Comparison of ENCODE assay signal across 1 cellular context in genomic region chrX:13488706-13489105, GRCh38.
TF ChIP-seq lines count a peak whose summit lies in the region.

No MANE protein-coding gene starts in this region.

TF ChIP-seq in GM23338, 12 proteins besides CTCF, POLR2A, EP300 and RAD21 (continued from another document):
- TF ChIP-seq ZNF462 (CRISPR knock-in tag; IDR thresholded peaks at IDR 0.05) (no peak), STAT1 (IDR thresholded peaks at IDR 0.05; ENCODE audit: unreplicated experiment) (no peak), REST (IDR thresholded peaks at IDR 0.05; ENCODE audit: unreplicated experiment) (no peak), EZH2phosphoT487 (IDR thresholded peaks at IDR 0.05; ENCODE audit: unreplicated experiment) (no peak), POLR2AphosphoS5 (IDR thresholded peaks at IDR 0.05; ENCODE audit: low read depth) (no peak), NANOG (IDR thresholded peaks at IDR 0.05; ENCODE audit: borderline replicate concordance) (no peak), JUNB (IDR thresholded peaks at IDR 0.05; ENCODE audit: unreplicated experiment) (no peak), CREB1 (CRISPR knock-in tag; IDR thresholded peaks at IDR 0.05; ENCODE audit: low read depth) (no peak), ZNF114 (CRISPR knock-in tag; IDR thresholded peaks at IDR 0.05) (no peak), ZNF331 (CRISPR knock-in tag; IDR thresholded peaks at IDR 0.05; ENCODE audit: low read depth) (no peak)
TF ChIP-seq in GM23338: peak in this region for 0.
